1 cellular context compared by ENCODE assay signal in the genomic region with DNA sequence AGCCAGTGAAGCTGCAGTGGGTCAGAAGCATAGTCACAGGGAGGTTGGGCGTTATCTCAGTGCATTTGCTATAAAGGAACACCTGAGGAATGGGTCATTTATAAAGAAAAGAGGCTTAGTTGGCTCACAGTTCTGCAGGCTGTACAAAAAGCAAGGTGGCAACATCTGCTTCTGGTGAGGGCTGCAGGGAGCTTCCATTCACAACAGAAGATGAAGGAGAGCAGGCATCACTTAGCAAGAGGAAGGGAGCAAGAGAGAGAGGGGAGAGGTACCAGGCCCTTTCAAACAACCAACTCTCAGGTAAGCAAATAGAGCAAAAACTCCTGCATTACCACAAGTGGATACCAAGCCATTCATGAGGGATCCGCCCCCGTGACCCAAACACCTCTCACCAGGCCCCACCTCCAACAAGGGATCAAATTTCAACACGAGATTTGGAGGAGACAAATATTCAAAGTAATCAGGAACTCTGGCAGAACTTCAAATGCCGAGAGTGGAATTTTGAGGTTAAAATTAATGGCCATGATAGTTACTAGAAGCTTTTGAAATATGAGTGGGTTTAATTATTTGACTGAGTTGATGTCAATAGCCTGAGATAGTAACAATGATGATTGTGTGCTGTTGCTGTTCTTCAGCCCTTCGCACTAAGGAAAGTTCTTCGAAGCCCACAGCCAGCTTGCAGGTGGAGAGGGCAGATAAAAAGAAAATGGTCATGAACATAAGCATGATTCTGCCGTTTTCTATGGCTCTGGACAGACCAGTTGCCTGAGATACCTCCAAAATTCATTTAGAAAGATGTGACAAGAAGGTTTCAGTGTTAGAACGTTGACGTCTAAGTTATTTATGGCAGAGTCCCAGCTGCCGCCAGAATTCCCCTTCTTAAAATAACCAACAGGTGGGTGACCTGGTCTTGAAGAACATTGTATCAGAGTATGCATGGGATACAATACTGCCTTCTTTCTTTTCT.
TF ChIP-seq lines count a peak whose summit lies in the region.

No MANE protein-coding gene starts in this region.

TF ChIP-seq in H1, 55 proteins besides CTCF, POLR2A, EP300 and RAD21 (continued from another document):
- TF ChIP-seq CTBP2 (IDR thresholded peaks at IDR 0.05; ENCODE audit: borderline replicate concordance, insufficient read depth, insufficient read length, low read length) (no peak), HDAC2 (IDR thresholded peaks at IDR 0.05; ENCODE audit: borderline replicate concordance in 1 of 2, low read depth in 2 of 2, low read length in 2 of 2) (no peak), RBBP5 (IDR thresholded peaks at IDR 0.05; ENCODE audit: borderline replicate concordance, low read depth, low read length) (no peak), TEAD4 (IDR thresholded peaks at IDR 0.05; ENCODE audit: low read depth, low read length) (no peak)
